Comparison of ENCODE assay signal across 19 cellular contexts in the genomic region with DNA sequence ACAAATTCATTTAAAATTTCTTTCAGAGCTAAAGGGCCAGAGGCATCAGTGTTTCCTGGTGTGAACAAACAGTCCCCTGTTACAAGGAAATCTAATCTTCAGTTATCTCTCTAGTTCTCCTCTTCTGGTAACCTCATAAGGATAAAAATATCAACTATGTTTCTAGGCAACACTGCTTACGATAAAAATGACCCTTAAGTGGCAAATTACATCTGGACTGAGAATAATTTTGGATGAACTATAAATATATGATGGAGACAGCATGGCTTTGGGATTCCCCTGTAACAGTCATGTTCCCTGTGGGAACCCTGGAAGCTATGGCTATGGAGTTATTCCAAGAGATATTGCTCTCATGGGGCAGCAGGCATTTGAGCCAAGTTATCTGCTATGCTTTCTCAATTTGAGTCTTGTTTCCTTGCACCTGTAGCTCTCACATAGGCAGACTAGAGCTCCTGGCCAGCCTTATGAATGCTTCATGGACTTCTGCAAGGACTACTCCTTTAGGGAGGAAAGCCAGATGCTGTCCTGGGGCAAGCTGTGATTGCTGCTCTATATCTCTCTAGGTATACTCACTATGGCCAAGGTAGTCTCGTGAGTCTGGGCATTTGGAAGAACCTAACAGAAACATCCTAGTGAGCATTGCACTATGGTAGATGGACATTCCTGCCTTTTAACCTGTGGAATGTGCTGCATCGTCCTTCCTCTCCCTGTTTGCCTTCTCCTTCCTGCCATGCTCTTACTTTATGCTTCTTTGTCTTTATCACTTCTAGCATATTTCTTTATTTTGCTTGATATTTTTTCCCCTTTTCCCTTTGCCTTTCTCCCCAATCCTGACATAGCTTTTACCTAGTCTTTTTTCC. TPM values are rescaled to one million over a fixed set of nuclear protein-coding genes. Genes with fewer than 3 reads are reported as not detected.
DNase-seq lines count a peak whose midpoint lies in the region; ATAC-seq and TF ChIP-seq lines count a peak whose summit lies in the region.
"Had no signal": no experiment of that assay in that cellular context is flagged by ENCODE, and none has a peak within 500 bp of the region (broad histone marks: within the 10 kb centered on the region; RNA-seq: fewer than 3 reads in every experiment).

No MANE protein-coding gene starts in this region.

- intact Hi-C loops in right cardiac atrium (cut with DNase I): no loop called here

- peak; percentile 28 for DNase-seq in GM23338 (ENCODE audit: low spot score)
- DNase-seq in central memory CD8-positive, alpha-beta T cell (ENCODE audit: low spot score in 2 of 2): no peak
- no peak for DNase-seq in right cardiac atrium
- DNase-seq in activated naive CD8-positive, alpha-beta T cell treated with anti-CD3 and anti-CD28 coated beads, Interleukin-2, amount 50 U/mL, for 24 hours: no peak
- DNase-seq in SK-N-DZ (ENCODE audit: low spot score): no peak
- DNase-seq in COR-L47 (lab: John Stamatoyannopoulos, UW): no peak
- no peak for DNase-seq in activated CD8-positive, alpha-beta T cell treated with anti-CD3 and anti-CD28 coated beads, Interleukin-2, amount 10 ng/mL, durations not matched to agents 7 days and 5 days
- DNase-seq: Caco-2; CD4-positive, CD25-positive, alpha-beta regulatory T cell; DMS 273 treated with DMSO at 0.1 percent for 48 hours; DMS79 treated with DMSO at 0.1 percent for 48 hours; MG63; NCI-H1417; NCI-H1694 treated with DMSO at 0.1 percent for 48 hours; NCI-H2081 treated with DMSO at 0.1 percent for 48 hours; NCI-H446; NCI-H526 had no signal

- H3K36me3 Mint-ChIP-seq in GM23338 (ENCODE audit: low read depth): no peaks in the 10 kb centered on the region
- H3K36me3 Mint-ChIP-seq in central memory CD8-positive, alpha-beta T cell (ENCODE audit: insufficient read depth): no peaks in the 10 kb centered on the region
- H3K36me3 Mint-ChIP-seq in activated naive CD8-positive, alpha-beta T cell treated with anti-CD3 and anti-CD28 coated beads, Interleukin-2, amount 50 U/mL, for 24 hours (ENCODE audit: low read depth): peaks cover 5% of the 10 kb centered on the region
- peaks cover 16% of the 10 kb centered on the region for H3K36me3 Mint-ChIP-seq in activated CD8-positive, alpha-beta T cell treated with anti-CD3 and anti-CD28 coated beads, Interleukin-2, amount 10 ng/mL, durations not matched to agents 7 days and 5 days (ENCODE audit: low read depth)

- H3K9me3 Mint-ChIP-seq in GM23338: no peaks in the 10 kb centered on the region
- no peaks in the 10 kb centered on the region for H3K9me3 Mint-ChIP-seq in central memory CD8-positive, alpha-beta T cell
- H3K9me3 Mint-ChIP-seq in activated naive CD8-positive, alpha-beta T cell treated with anti-CD3 and anti-CD28 coated beads, Interleukin-2, amount 50 U/mL, for 24 hours: no peaks in the 10 kb centered on the region
- no peaks in the 10 kb centered on the region for H3K9me3 Mint-ChIP-seq in activated CD8-positive, alpha-beta T cell treated with anti-CD3 and anti-CD28 coated beads, Interleukin-2, amount 10 ng/mL, durations not matched to agents 7 days and 5 days (ENCODE audit: insufficient read depth)

- H3K9me2 ChIP-seq in GM23338 (ENCODE audit: insufficient read depth): peaks cover 13% of the 10 kb centered on the region

- peak overlapping the region; percentile 16; the same call in 1 of the 2 replicates for H3K27ac Mint-ChIP-seq in GM23338
- H3K27ac Mint-ChIP-seq in central memory CD8-positive, alpha-beta T cell (ENCODE audit: low read depth): peak overlapping the region; percentile 2
- no peak overlapping the region for H3K27ac Mint-ChIP-seq in activated naive CD8-positive, alpha-beta T cell treated with anti-CD3 and anti-CD28 coated beads, Interleukin-2, amount 50 U/mL, for 24 hours
- H3K27ac Mint-ChIP-seq in activated CD8-positive, alpha-beta T cell treated with anti-CD3 and anti-CD28 coated beads, Interleukin-2, amount 10 ng/mL, durations not matched to agents 7 days and 5 days: no peak overlapping the region
- H3K27ac Mint-ChIP-seq: CD4-positive, CD25-positive, alpha-beta regulatory T cell had no signal

- TF ChIP-seq CTCF in GM23338 (conservative IDR thresholded peaks at IDR 0.05; ENCODE audit: low read depth in 2 of 2): no peak
- no peak for TF ChIP-seq CTCF in HEK293 (tag by site-specific recombination; IDR thresholded peaks at IDR 0.05)

- H3K27me3 Mint-ChIP-seq in GM23338 (ENCODE audit: insufficient read depth, low read depth, poor library complexity): no peaks in the 10 kb centered on the region
- no peaks in the 10 kb centered on the region for H3K27me3 Mint-ChIP-seq in central memory CD8-positive, alpha-beta T cell
- no peaks in the 10 kb centered on the region for H3K27me3 Mint-ChIP-seq in activated naive CD8-positive, alpha-beta T cell treated with anti-CD3 and anti-CD28 coated beads, Interleukin-2, amount 50 U/mL, for 24 hours
- no peaks in the 10 kb centered on the region for H3K27me3 Mint-ChIP-seq in activated CD8-positive, alpha-beta T cell treated with anti-CD3 and anti-CD28 coated beads, Interleukin-2, amount 10 ng/mL, durations not matched to agents 7 days and 5 days (ENCODE audit: low read depth)
- H3K27me3 Mint-ChIP-seq: CD4-positive, CD25-positive, alpha-beta regulatory T cell had no signal

- no peaks in the 10 kb centered on the region for H3K27me3 ChIP-seq in GM23338 (ENCODE audit: insufficient read depth)
- H3K27me3 ChIP-seq in right cardiac atrium (ENCODE audit: control insufficient read depth, insufficient read depth): no peaks in the 10 kb centered on the region
- H3K27me3 ChIP-seq: MG63 had no signal

- 0 out of 2 replicates have a peak overlapping the region, but pooled peaks have one; percentile 7 for H3K4me2 ChIP-seq in GM23338

- POLR2A ChIA-PET in HEK293 (lab: Yijun Ruan, JAX): interaction anchor here (0.5 kb wide), 1 partner anchor 24 kb away, joined by 3 read pairs; no protein-coding TSS in a partner anchor
- POLR2A ChIA-PET in activated CD8-positive, alpha-beta T cell treated with anti-CD3 and anti-CD28 coated beads, Interleukin-2, amount 10 ng/mL, durations not matched to agents 7 days and 5 days (lab: Charles Lee): no interaction called here

- H3K4me3 Mint-ChIP-seq in GM23338: no peak overlapping the region
- no peak overlapping the region for H3K4me3 Mint-ChIP-seq in central memory CD8-positive, alpha-beta T cell
- no peak overlapping the region for H3K4me3 Mint-ChIP-seq in activated naive CD8-positive, alpha-beta T cell treated with anti-CD3 and anti-CD28 coated beads, Interleukin-2, amount 50 U/mL, for 24 hours
- no peak overlapping the region for H3K4me3 Mint-ChIP-seq in activated CD8-positive, alpha-beta T cell treated with anti-CD3 and anti-CD28 coated beads, Interleukin-2, amount 10 ng/mL, durations not matched to agents 7 days and 5 days
- H3K4me3 Mint-ChIP-seq: CD4-positive, CD25-positive, alpha-beta regulatory T cell had no signal

- H3K4me1 Mint-ChIP-seq in GM23338: peaks cover 19% of the 10 kb centered on the region
- no peaks in the 10 kb centered on the region for H3K4me1 Mint-ChIP-seq in central memory CD8-positive, alpha-beta T cell
- no peaks in the 10 kb centered on the region for H3K4me1 Mint-ChIP-seq in activated naive CD8-positive, alpha-beta T cell treated with anti-CD3 and anti-CD28 coated beads, Interleukin-2, amount 50 U/mL, for 24 hours
- H3K4me1 Mint-ChIP-seq in activated CD8-positive, alpha-beta T cell treated with anti-CD3 and anti-CD28 coated beads, Interleukin-2, amount 10 ng/mL, durations not matched to agents 7 days and 5 days (ENCODE audit: low read depth): no peaks in the 10 kb centered on the region

- ATAC-seq in GM23338 (peak; percentile 58), right cardiac atrium (peak; percentile 39 to 71)
- no peak for ATAC-seq in central memory CD8-positive, alpha-beta T cell (replicated peaks; ENCODE audit: extremely low read depth, poor library complexity, severe bottlenecking)
- ATAC-seq in activated naive CD8-positive, alpha-beta T cell treated with anti-CD3 and anti-CD28 coated beads, Interleukin-2, amount 50 U/mL, for 24 hours: no peak
- no peak for ATAC-seq in activated CD8-positive, alpha-beta T cell treated with anti-CD3 and anti-CD28 coated beads, Interleukin-2, amount 10 ng/mL, durations not matched to agents 7 days and 5 days

- H3K4me1 ChIP-seq in GM23338 (ENCODE audit: insufficient read depth): peaks cover 13% of the 10 kb centered on the region; the same call in 1 of the 2 replicates
- no peaks in the 10 kb centered on the region for H3K4me1 ChIP-seq in HEK293 (ENCODE audit: control insufficient read depth, insufficient read depth, low read length)
- peaks cover 3% of the 10 kb centered on the region for H3K4me1 ChIP-seq in right cardiac atrium (ENCODE audit: control insufficient read depth, insufficient read depth, low read length)
- H3K4me1 ChIP-seq: Caco-2 had no signal

- WGBS in right cardiac atrium: 53% methylated on average over 3 of the region's 3 CpGs

- H3K27ac ChIP-seq in GM23338 (ENCODE audit: low read depth): no peak overlapping the region
- no peak overlapping the region for H3K27ac ChIP-seq in HEK293 (ENCODE audit: extremely low read depth, low read depth, low read length)
- H3K27ac ChIP-seq in right cardiac atrium (ENCODE audit: low read length): no peak overlapping the region

- H3K9me3 ChIP-seq in HEK293 (ENCODE audit: control insufficient read depth, insufficient read depth, low read depth, low read length): no peaks in the 10 kb centered on the region
- no peaks in the 10 kb centered on the region for H3K9me3 ChIP-seq in right cardiac atrium (ENCODE audit: control insufficient read depth, low read length)
- H3K9me3 ChIP-seq: Caco-2, HAP-1, MG63 had no signal

- H4K20me1 ChIP-seq in GM23338 (replicated peaks; ENCODE audit: insufficient read depth): no peaks in the 10 kb centered on the region

- H3K4me3 ChIP-seq in GM23338 (no peak overlapping the region), HEK293 (ENCODE audit: low read depth, low read length) (no peak overlapping the region), right cardiac atrium (ENCODE audit: low read length) (no peak overlapping the region)
- H3K4me3 ChIP-seq: HAP-1, MG63 had no signal

- CTCF ChIA-PET in HEK293 (lab: Yijun Ruan, JAX): no interaction called here
- CTCF ChIA-PET in activated CD8-positive, alpha-beta T cell treated with anti-CD3 and anti-CD28 coated beads, Interleukin-2, amount 10 ng/mL, durations not matched to agents 7 days and 5 days (lab: Charles Lee): interaction anchor here (1.5 kb wide), 1 partner anchor 31 kb away, joined by 4 read pairs; no protein-coding TSS in a partner anchor

- H3F3A ChIP-seq in GM23338 (replicated peaks; ENCODE audit: low read depth): no peaks in the 10 kb centered on the region

- peak overlapping the region; percentile 67; the same call in 1 of the 2 replicates for H2AFZ ChIP-seq in GM23338

- H3K79me2 ChIP-seq in GM23338 (replicated peaks; ENCODE audit: insufficient read depth): no peaks in the 10 kb centered on the region

- H3K36me3 ChIP-seq in GM23338 (ENCODE audit: insufficient read depth): no peaks in the 10 kb centered on the region
- peaks cover 0 to 19% of the 10 kb centered on the region in 2 experiments; a peak in 1 of 3 replicates for H3K36me3 ChIP-seq in HEK293 (ENCODE audit: control insufficient read depth in 2 of 2, insufficient read depth in 1 of 2, low read length in 2 of 2)
- H3K36me3 ChIP-seq: MG63 had no signal

RNA-seq across cellular contexts. Expression of a gene that starts 14.2 kb away (rescaled TPM):
- total RNA-seq in GM23338 (2014; rRNA removed; shearing (Covaris generic)): 4.2 and 4.7 TPM in 2 replicates
- polyA plus RNA-seq in GM23338 (2016; fragmentation: Nextera tagmentation; extraction: Ambion mirVana): 4.4 TPM in 2 replicates
- 1 to 10 TPM; 6.1 to 7.2 (median 6.4) TPM for total RNA-seq in right cardiac atrium
- polyA plus RNA-seq in right cardiac atrium: 6.6 TPM
- 18.2 and 18.8 TPM in 2 replicates for polyA plus RNA-seq in SK-N-DZ (2014; cell fraction: cytosol; rRNA removed)
- 16.6 and 19.6 TPM in 2 replicates for polyA plus RNA-seq in SK-N-DZ (2014; cell fraction: nucleus; rRNA removed)
- total RNA-seq in activated CD8-positive, alpha-beta T cell treated with anti-CD3 and anti-CD28 coated beads, Interleukin-2, amount 10 ng/mL, durations not matched to agents 7 days and 5 days: 10 to 100 TPM; 20.3 to 22.0 TPM

RNA-seq across cellular contexts. Expression of a gene that starts 16.9 kb away (rescaled TPM):
- 14.5 and 18.5 TPM in 2 replicates for total RNA-seq in GM23338 (2014; rRNA removed; shearing (Covaris generic))
- polyA plus RNA-seq in GM23338 (2016; fragmentation: Nextera tagmentation; extraction: Ambion mirVana) (15.1 and 18.9 TPM in 2 replicates), right cardiac atrium (5.5 TPM)
- 10 to 100 TPM; 14.8 to 19.2 (median 16.9) TPM for total RNA-seq in right cardiac atrium
- polyA plus RNA-seq in SK-N-DZ (2014; cell fraction: cytosol; rRNA removed): 26.2 and 27.7 TPM in 2 replicates
- 22.1 and 26.1 TPM in 2 replicates for polyA plus RNA-seq in SK-N-DZ (2014; cell fraction: nucleus; rRNA removed)
- 10 to 100 TPM; 36.0 to 37.7 TPM for total RNA-seq in activated CD8-positive, alpha-beta T cell treated with anti-CD3 and anti-CD28 coated beads, Interleukin-2, amount 10 ng/mL, durations not matched to agents 7 days and 5 days

Comparison
In these comparisons a context has a peak if more than half of its experiments do, and no peak if none do; other contexts are left out.
1. ATAC-seq: peak in GM23338 (single experiment) and right cardiac atrium (2 of 2); none in central memory CD8-positive, alpha-beta T cell (single experiment), activated naive CD8-positive, alpha-beta T cell treated with anti-CD3 and anti-CD28 coated beads, Interleukin-2, amount 50 U/mL, for 24 hours (single experiment) and activated CD8-positive, alpha-beta T cell treated with anti-CD3 and anti-CD28 coated beads, Interleukin-2, amount 10 ng/mL, durations not matched to agents 7 days and 5 days (single experiment).
2. H3K27ac Mint-ChIP-seq: peak in GM23338 (single experiment) and central memory CD8-positive, alpha-beta T cell (single experiment); none in activated naive CD8-positive, alpha-beta T cell treated with anti-CD3 and anti-CD28 coated beads, Interleukin-2, amount 50 U/mL, for 24 hours (single experiment) and activated CD8-positive, alpha-beta T cell treated with anti-CD3 and anti-CD28 coated beads, Interleukin-2, amount 10 ng/mL, durations not matched to agents 7 days and 5 days (single experiment).